21 cellular contexts compared by ENCODE assay signal in genomic region chr17:71699907-71700306, GRCh38.
"Had no signal": no experiment of that assay in that cellular context is flagged by ENCODE, and none has a peak within 500 bp of the region (broad histone marks: within the 10 kb centered on the region; RNA-seq: fewer than 3 reads in every experiment).

No MANE protein-coding gene starts in this region.

- DNase-seq: activated CD4-positive, alpha-beta memory T cell treated with anti-CD3 and anti-CD28 coated beads for 36 hours; activated CD4-positive, alpha-beta T cell treated with anti-CD3 and anti-CD28 coated beads, Interleukin-2, amount 10 ng/mL, durations not matched to agents 7 days and 5 days; activated CD4-positive, CD25-positive, alpha-beta regulatory T cell; activated CD8-positive, alpha-beta memory T cell treated with anti-CD3 and anti-CD28 coated beads for 24 hours; activated effector memory CD4-positive, alpha-beta T cell treated with anti-CD3 and anti-CD28 coated beads, Interleukin-2, amount 50 U/mL, for 16 hours; activated naive CD4-positive, alpha-beta T cell treated with Interleukin-2 at 50 U/mL for 16 hours; activated T-cell treated with anti-CD3 and anti-CD28 coated beads, Interleukin-2, amount 50 U/mL, for 4 hours; brain microvascular endothelial cell; cerebellar nuclear complex; KG1; NCI-H1092; NCI-H1417; NCI-H1930; NCI-H226; Peyer's patch; Right ventricle myocardium superior; SJCRH30; SK-N-SH; T-helper 1 cell had no signal

- H3K4me1 ChIP-seq: Peyer's patch, SJCRH30 had no signal

- H3K27ac ChIP-seq: brain microvascular endothelial cell, Peyer's patch, RWPE1, SJCRH30, VCaP had no signal

- H3K36me3 ChIP-seq: brain microvascular endothelial cell, Peyer's patch, SJCRH30 had no signal

- H3K9me3 ChIP-seq: Peyer's patch, SJCRH30, SK-N-SH had no signal

- H3K4me3 ChIP-seq: Peyer's patch, SJCRH30 had no signal

- ATAC-seq: activated T-cell treated with anti-CD3 and anti-CD28 coated beads, Interleukin-2, amount 50 U/mL, for 4 hours had no signal

- H3K27me3 ChIP-seq: brain microvascular endothelial cell, Peyer's patch, SJCRH30 had no signal
